In the genomic region with DNA sequence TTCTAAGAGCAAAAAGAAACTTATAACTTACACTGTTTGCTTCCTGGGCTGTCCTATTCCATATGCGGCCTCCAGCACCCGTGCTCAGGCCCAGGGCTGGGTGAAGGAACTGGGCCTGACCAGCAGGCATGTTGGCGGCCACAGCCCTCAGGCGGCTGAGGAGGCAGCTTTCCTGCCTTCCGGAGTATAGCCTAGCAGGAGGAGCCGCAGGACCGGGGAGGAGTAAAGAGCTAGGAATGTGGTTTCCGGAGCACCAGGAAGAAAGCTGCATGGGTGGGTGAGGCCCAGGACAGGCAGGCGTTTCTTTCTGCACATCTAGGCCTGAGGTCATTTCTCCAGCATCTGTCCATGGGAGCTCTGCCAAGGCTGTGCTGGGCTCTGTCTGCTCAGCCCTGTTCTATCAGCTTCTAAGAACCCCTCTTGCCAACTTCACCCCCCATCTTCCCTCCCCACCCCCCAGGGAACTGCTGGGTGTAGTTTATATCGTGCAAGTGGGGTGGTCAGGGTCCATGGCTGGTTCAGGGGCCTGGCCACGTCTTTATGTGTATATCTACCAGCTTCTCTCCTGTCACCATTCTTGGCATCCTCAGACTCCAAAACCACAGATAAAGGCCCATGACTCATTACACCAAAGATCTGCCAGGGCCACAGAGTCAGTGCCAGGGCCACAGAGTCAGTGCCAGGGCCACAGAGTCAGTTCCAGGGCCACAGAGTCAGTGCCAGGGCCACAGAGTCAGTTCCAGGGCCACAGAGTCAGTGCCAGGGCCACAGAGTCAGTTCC, we compare ENCODE assay signal across 9 cellular contexts. TPM values are rescaled to one million over a fixed set of nuclear protein-coding genes. Genes with fewer than 3 reads are reported as not detected.
DNase-seq lines count a peak whose midpoint lies in the region; ATAC-seq, FAIRE-seq and TF ChIP-seq lines count a peak whose summit lies in the region.
"Had no signal": no experiment of that assay in that cellular context is flagged by ENCODE, and none has a peak within 500 bp of the region (broad histone marks: within the 10 kb centered on the region; RNA-seq: fewer than 3 reads in every experiment).

No MANE protein-coding gene starts in this region.

- peak overlapping the region in 1 of 3 donors; percentile 1 for H3K27ac ChIP-seq in right lobe of liver
- peak overlapping the region; percentile 82 for H3K27ac ChIP-seq in urinary bladder (ENCODE audit: low read depth)

- no peaks in the 10 kb centered on the region for H3K36me3 Mint-ChIP-seq in dendritic cell treated with granulocyte-macrophage colony-stimulating factor and Interleukin-4, amounts not matched to agents 40 ng/mL and 50 ng/mL, for 4 days (ENCODE audit: low read depth)

- peaks cover 15% of the 10 kb centered on the region for H3K4me1 Mint-ChIP-seq in dendritic cell treated with granulocyte-macrophage colony-stimulating factor and Interleukin-4, amounts not matched to agents 40 ng/mL and 50 ng/mL, for 4 days (ENCODE audit: low read depth)
- H3K4me1 Mint-ChIP-seq: activated B cell treated with CpG ODN at 0.5 μM for 24 hours had no signal

- DNase-seq in HTR-8/SVneo (ENCODE audit: insufficient read length, low spot score) (peak; percentile 92), right lobe of liver (peak in 2 of 3 donors; percentile 36 to 54), NCI-H748 treated with DMSO at 0.1 percent for 48 hours (lab: John Stamatoyannopoulos, UW) (no peak)
- DNase-seq in stimulated activated naive CD4-positive, alpha-beta T cell treated with Interleukin-2 at 50 U/mL for 16 hours (lab: John Stamatoyannopoulos, UW): no peak
- DNase-seq in stimulated activated CD4-positive, alpha-beta T cell treated with anti-CD3 and anti-CD28 coated beads, Interleukin-2, amount 100 ng/mL, for 24 hours: no peak
- DNase-seq: activated B cell treated with CpG ODN at 0.5 μM for 24 hours had no signal

- ATAC-seq in right lobe of liver (peak; percentile 49 to 71 (median 62)), GM18517 (IDR thresholded peaks at IDR 0.05; ENCODE audit: unreplicated experiment) (no peak)

- intact Hi-C loops in dendritic cell treated with granulocyte-macrophage colony-stimulating factor and Interleukin-4, amounts not matched to agents 40 ng/mL and 50 ng/mL, for 4 days (cut with micrococcal nuclease): no loop called here
- intact Hi-C loops in right lobe of liver (cut with DNase I): no loop called here

- TF ChIP-seq CTCF in right lobe of liver (IDR thresholded peaks at IDR 0.05): no peak

- no peak for TF ChIP-seq POLR2A in right lobe of liver (IDR thresholded peaks at IDR 0.05)

- no peaks in the 10 kb centered on the region for H3K36me3 ChIP-seq in right lobe of liver
- no peaks in the 10 kb centered on the region for H3K36me3 ChIP-seq in urinary bladder (ENCODE audit: insufficient read depth)

- H3K4me1 ChIP-seq in right lobe of liver: no peaks in the 10 kb centered on the region
- no peaks in the 10 kb centered on the region for H3K4me1 ChIP-seq in urinary bladder (ENCODE audit: insufficient read depth)

- H3K27me3 ChIP-seq in right lobe of liver: no peaks in the 10 kb centered on the region

- peaks cover 35% of the 10 kb centered on the region for H3K27me3 Mint-ChIP-seq in dendritic cell treated with granulocyte-macrophage colony-stimulating factor and Interleukin-4, amounts not matched to agents 40 ng/mL and 50 ng/mL, for 4 days

- WGBS in right lobe of liver (ENCODE audit: insufficient coverage, low coverage, low lambda C conversion rate, missing lambda C conversion rate): 78% methylated on average over 8 of the region's 11 CpGs
- WGBS in urinary bladder: 22% methylated on average over 11 of the region's 11 CpGs

- no peaks in the 10 kb centered on the region for H3K9me3 ChIP-seq in right lobe of liver

- H3K4me3 ChIP-seq in right lobe of liver (no peak overlapping the region), urinary bladder (ENCODE audit: low read depth, low read length) (no peak overlapping the region)

- no peak overlapping the region for H3K4me3 Mint-ChIP-seq in dendritic cell treated with granulocyte-macrophage colony-stimulating factor and Interleukin-4, amounts not matched to agents 40 ng/mL and 50 ng/mL, for 4 days
- H3K4me3 Mint-ChIP-seq: activated B cell treated with CpG ODN at 0.5 μM for 24 hours had no signal

- FAIRE-seq in HTR-8/SVneo (lab: Jason Lieb, UNC): peak; percentile 84

- no peaks in the 10 kb centered on the region for H3K9me3 Mint-ChIP-seq in dendritic cell treated with granulocyte-macrophage colony-stimulating factor and Interleukin-4, amounts not matched to agents 40 ng/mL and 50 ng/mL, for 4 days
- H3K9me3 Mint-ChIP-seq: activated B cell treated with CpG ODN at 0.5 μM for 24 hours had no signal

- H3K27ac Mint-ChIP-seq in dendritic cell treated with granulocyte-macrophage colony-stimulating factor and Interleukin-4, amounts not matched to agents 40 ng/mL and 50 ng/mL, for 4 days: peak overlapping the region; percentile 9
- H3K27ac Mint-ChIP-seq: activated B cell treated with CpG ODN at 0.5 μM for 24 hours had no signal

RNA-seq across cellular contexts. Expression of a gene that starts 7.8 kb away (rescaled TPM):
- total RNA-seq in right lobe of liver: under 1 TPM; 0.34 to 0.92 (median 0.48) TPM
- total RNA-seq in urinary bladder: 9.4 TPM
- polyA plus RNA-seq in urinary bladder: 9.9 TPM

RNA-seq across cellular contexts. Expression of a gene that starts 16.1 kb away (rescaled TPM):
- total RNA-seq in right lobe of liver (10 to 100 TPM in 4 of 6 experiments, 1 to 10 TPM in 2; 2.5 to 28.8 (median 18.6) TPM), urinary bladder (3.6 TPM)
- 24.4 TPM for polyA plus RNA-seq in urinary bladder

RNA-seq across cellular contexts. Expression of a gene that starts 27.5 kb away (rescaled TPM):
- total RNA-seq in right lobe of liver: 10 to 100 TPM in 5 of 6 experiments, 1 to 10 TPM in 1; 6.9 to 30.9 (median 22.6) TPM
- total RNA-seq in urinary bladder: 17.1 TPM
- 10.6 TPM for polyA plus RNA-seq in urinary bladder

RNA-seq across cellular contexts. Expression of a gene that starts 27.5 kb away (rescaled TPM):
- not detected for total RNA-seq in right lobe of liver
- not detected for total RNA-seq in urinary bladder
- 0.16 TPM for polyA plus RNA-seq in urinary bladder

Comparison
In these comparisons a context has a peak if more than half of its experiments do, and no peak if none do; other contexts are left out.
1. DNase-seq: peak in HTR-8/SVneo (single experiment) and right lobe of liver (2 of 3); none in stimulated activated naive CD4-positive, alpha-beta T cell treated with Interleukin-2 at 50 U/mL for 16 hours (single experiment), NCI-H748 treated with DMSO at 0.1 percent for 48 hours (single experiment) and stimulated activated CD4-positive, alpha-beta T cell treated with anti-CD3 and anti-CD28 coated beads, Interleukin-2, amount 100 ng/mL, for 24 hours (0 of 2).